9 cellular contexts compared by ENCODE assay signal in genomic region chr17:81518785-81519283, GRCh38. TPM values are rescaled to one million over a fixed set of nuclear protein-coding genes. Genes with fewer than 3 reads are reported as not detected.
DNase-seq lines count a peak whose midpoint lies in the region; ATAC-seq, FAIRE-seq and TF ChIP-seq lines count a peak whose summit lies in the region.
"Had no signal": no experiment of that assay in that cellular context is flagged by ENCODE, and none has a peak within 500 bp of the region (broad histone marks: within the 10 kb centered on the region; RNA-seq: fewer than 3 reads in every experiment).

No MANE protein-coding gene starts in this region.

- H3K9me3 ChIP-seq in OCI-LY7 (ENCODE audit: low read length) (no peaks in the 10 kb centered on the region), H1 (ENCODE audit: insufficient read depth in 2 of 2, low read depth in 1 of 2, low read length in 1 of 2) (no peaks in the 10 kb centered on the region), muscle layer of duodenum (ENCODE audit: control insufficient read depth in 1 of 2, low read length in 2 of 2) (no peaks in the 10 kb centered on the region)

- no peak overlapping the region for H2BK20ac ChIP-seq in H1 (ENCODE audit: low read length)

- no peak overlapping the region for H2AK5ac ChIP-seq in H1 (ENCODE audit: low read depth, low read length)

- H3K27ac ChIP-seq in OCI-LY7 (ENCODE audit: low read depth, low read length, poor library complexity, severe bottlenecking), result peak overlapping the region; percentile 89
- H3K27ac ChIP-seq in H1 (ENCODE audit: low read depth, low read length), result no peak overlapping the region
- no peak overlapping the region for H3K27ac ChIP-seq in muscle layer of duodenum (ENCODE audit: low read length)

- peaks cover 10% of the 10 kb centered on the region for H3K27me3 Mint-ChIP-seq in activated T-helper 1 cell treated with anti-CD3 and anti-CD28 coated beads, Interleukin-12 subunit alpha, Interleukin-12 subunit beta, Interleukin-2, Interleukin-4 antibody, amounts not matched to agents 30 ng/mL and 10 ng/mL and 1 ng/mL, durations not matched to agents 14 hours and 24 hours and 36 hours (ENCODE audit: insufficient read depth)

- no peak overlapping the region; the same call in 1 of the 2 replicates for H2BK15ac ChIP-seq in H1 (ENCODE audit: low read length)

- 4% methylated on average over 38 of the region's 47 CpGs; no CpG with 5 or more reads in 1 of the 2 experiments for WGBS in H1 (ENCODE audit: extremely low coverage in 1 of 2, insufficient coverage in 1 of 2, insufficient read length in 1 of 2, insufficient replicate concordance in 2 of 2, low coverage in 1 of 2, low lambda C conversion rate in 2 of 2, missing lambda C conversion rate in 1 of 2), 2 experiments

- BruUV-seq in OCI-LY7 (replicated peaks; lab: Mats Ljungman, UMichigan), result no TSS peak

- no peaks in the 10 kb centered on the region for H3K36me3 Mint-ChIP-seq in activated T-helper 1 cell treated with anti-CD3 and anti-CD28 coated beads, Interleukin-12 subunit alpha, Interleukin-12 subunit beta, Interleukin-2, Interleukin-4 antibody, amounts not matched to agents 30 ng/mL and 10 ng/mL and 1 ng/mL, durations not matched to agents 14 hours and 24 hours and 36 hours (ENCODE audit: low read depth)

- no peaks in the 10 kb centered on the region for H3K9me2 ChIP-seq in OCI-LY7 (ENCODE audit: insufficient read depth, low read length)

- H3K79me1 ChIP-seq in H1 (ENCODE audit: low read depth, low read length), result 0 out of 2 replicates have a peak, but pooled peaks cover 5% of the 10 kb centered on the region

- no peak for FAIRE-seq in H1 (lab: Jason Lieb, UNC)
- FAIRE-seq: A204.1 had no signal

- peak overlapping the region; percentile 65 for H4K91ac ChIP-seq in H1 (replicated peaks; ENCODE audit: insufficient read length, low read length)

- POLR2A ChIA-PET in OCI-LY7 (lab: Charles Lee), result interaction anchor here (0.6 to 2.2 kb wide), 8 partner anchors 10 to 224 kb away, joined by 3 to 15 read pairs (median 4); partner anchors contain the start of genes ARL16, BAHCC1, FAAP100 and HGS
- POLR2A ChIA-PET in H1 (lab: Charles Lee; ENCODE audit: partially characterized antibody), result interaction anchor here (0.7 to 30.5 kb wide), 12 partner anchors 11 to 276 kb away, joined by 3 to 1004 read pairs (median 5); partner anchors contain the start of genes ACTG1, FAAP100 and FSCN2

- no peak for TF ChIP-seq POLR2A in H1 (IDR thresholded peaks at IDR 0.05; ENCODE audit: control extremely low read depth in 1 of 2, low read depth in 2 of 2, low read length in 2 of 2)

- H3K23me2 ChIP-seq in H1 (ENCODE audit: low read depth, low read length), result peaks cover 21% of the 10 kb centered on the region; the same call in 1 of the 2 replicates

- TF ChIP-seq CTCF in OCI-LY7 (conservative IDR thresholded peaks at IDR 0.05; ENCODE audit: low read length), result no peak
- TF ChIP-seq CTCF in H1 (IDR thresholded peaks at IDR 0.05; ENCODE audit: control extremely low read depth in 1 of 3, insufficient read depth in 1 of 3, low read depth in 1 of 3, low read length in 3 of 3), result no peak

- peak overlapping the region; percentile 39; the same call in 1 of the 2 replicates for H2BK12ac ChIP-seq in H1 (ENCODE audit: low read depth, low read length)

- H4K8ac ChIP-seq in H1 (ENCODE audit: extremely low read depth, insufficient read depth, low read length), result peak overlapping the region; percentile 76

- peak overlapping the region in 2 of 4 experiments; percentile 13 to 32; a peak in 1 of 7 replicates for H3K9ac ChIP-seq in H1 (replicated peaks in 1 of 4; ENCODE audit: extremely low read depth in 1 of 4, low read depth in 3 of 4, low read length in 3 of 4)

- H3K14ac ChIP-seq in H1 (ENCODE audit: insufficient read length), result no peak overlapping the region

- H3K79me2 ChIP-seq in OCI-LY7 (ENCODE audit: insufficient read depth, low read depth, low read length) (peaks cover 18% of the 10 kb centered on the region; the same call in 1 of the 2 replicates), H1 (ENCODE audit: control insufficient read depth in 1 of 2, insufficient read depth in 2 of 2, low read length in 2 of 2) (peaks cover 0 to 13% of the 10 kb centered on the region in 2 experiments; a peak in 2 of 4 replicates)

- TF ChIP-seq EP300 in H1 (IDR thresholded peaks at IDR 0.05; ENCODE audit: borderline replicate concordance in 1 of 2, low read depth in 2 of 2, low read length in 2 of 2), result no peak

- H3K18ac ChIP-seq in H1 (ENCODE audit: extremely low read depth, low read length), result peak overlapping the region; percentile 71

- peak overlapping the region; percentile 72 for H2AFZ ChIP-seq in OCI-LY7 (ENCODE audit: low read length)
- H2AFZ ChIP-seq in H1 (ENCODE audit: low read length), result peak overlapping the region; percentile 17; the same call in 1 of the 2 replicates

- no peak overlapping the region for H3K23ac ChIP-seq in H1 (ENCODE audit: insufficient read length)

- H3K4me1 ChIP-seq in OCI-LY7 (ENCODE audit: insufficient read depth, low read length, poor library complexity, severe bottlenecking) (peaks cover 60% of the 10 kb centered on the region), H1 (replicated peaks in 1 of 4; ENCODE audit: control insufficient read depth in 3 of 4, insufficient read depth in 4 of 4, low read length in 3 of 4) (peaks cover 0 to 57% (median 31%) of the 10 kb centered on the region in 4 experiments; a peak in 6 of 7 replicates), muscle layer of duodenum (ENCODE audit: control insufficient read depth in 1 of 2, insufficient read depth in 2 of 2, low read length in 2 of 2) (peaks cover 9 to 51% of the 10 kb centered on the region in 2 donors)

- H4K20me1 ChIP-seq in OCI-LY7 (ENCODE audit: insufficient read depth, low read length) (no peaks in the 10 kb centered on the region), H1 (replicated peaks in 1 of 2; ENCODE audit: control insufficient read depth in 1 of 2, insufficient read depth in 2 of 2, low read length in 2 of 2) (peaks cover 2 to 11% of the 10 kb centered on the region in 2 experiments)

- no peak for TF ChIP-seq RAD21 in H1 (IDR thresholded peaks at IDR 0.05 in 1 of 2, conservative IDR thresholded peaks at IDR 0.05 in 1 of 2; ENCODE audit: low read depth in 2 of 2, low read length in 2 of 2)

- H3K4ac ChIP-seq in H1 (replicated peaks; ENCODE audit: insufficient read length, low read depth, low read length), result peak overlapping the region; percentile 91

- no peak overlapping the region for H4K5ac ChIP-seq in H1 (ENCODE audit: insufficient read length, low read depth, low read length)

- H3K4me1 Mint-ChIP-seq in activated T-helper 1 cell treated with anti-CD3 and anti-CD28 coated beads, Interleukin-12 subunit alpha, Interleukin-12 subunit beta, Interleukin-2, Interleukin-4 antibody, amounts not matched to agents 30 ng/mL and 10 ng/mL and 1 ng/mL, durations not matched to agents 14 hours and 24 hours and 36 hours (ENCODE audit: low read depth), result peaks cover 9% of the 10 kb centered on the region

- H3K36me3 ChIP-seq in OCI-LY7 (ENCODE audit: insufficient read depth, low read length), result no peaks in the 10 kb centered on the region
- H3K36me3 ChIP-seq in H1 (ENCODE audit: control insufficient read depth in 2 of 4, insufficient read depth in 4 of 4, low read length in 3 of 4), result no peaks in the 10 kb centered on the region
- H3K36me3 ChIP-seq in muscle layer of duodenum (ENCODE audit: control insufficient read depth in 1 of 2, insufficient read depth in 2 of 2, low read length in 2 of 2), result no peaks in the 10 kb centered on the region

- intact Hi-C loops in OCI-LY7 (cut with micrococcal nuclease; ENCODE audit: unreplicated experiment), result loop anchor here (1.0 to 10.0 kb wide), 4 partner anchors 82 to 353 kb away; partner anchors contain the start of genes ARHGDIA, ARL16, BAHCC1 and HGS
- intact Hi-C loops in activated T-helper 1 cell treated with anti-CD3 and anti-CD28 coated beads, Interleukin-12 subunit alpha, Interleukin-12 subunit beta, Interleukin-2, Interleukin-4 antibody, amounts not matched to agents 30 ng/mL and 10 ng/mL and 1 ng/mL, durations not matched to agents 14 hours and 24 hours and 36 hours (cut with micrococcal nuclease), result loop anchor here (5.0 kb wide), 1 partner anchor 83 kb away; no protein-coding TSS in a partner anchor

- H3K9me3 Mint-ChIP-seq in activated T-helper 1 cell treated with anti-CD3 and anti-CD28 coated beads, Interleukin-12 subunit alpha, Interleukin-12 subunit beta, Interleukin-2, Interleukin-4 antibody, amounts not matched to agents 30 ng/mL and 10 ng/mL and 1 ng/mL, durations not matched to agents 14 hours and 24 hours and 36 hours, result no peaks in the 10 kb centered on the region

- peak overlapping the region; percentile 90 for H3K4me3 ChIP-seq in OCI-LY7 (ENCODE audit: low read depth, low read length, poor library complexity, severe bottlenecking)
- peak overlapping the region; percentile 43 to 73 (median 46) for H3K4me3 ChIP-seq in H1 (ENCODE audit: extremely low read depth in 1 of 4, insufficient read depth in 2 of 4, low read depth in 3 of 4, low read length in 4 of 4)
- H3K4me3 ChIP-seq in muscle layer of duodenum (ENCODE audit: low read depth in 1 of 2, low read length in 2 of 2), result peak overlapping the region; percentile 26 to 89

- H3K27ac Mint-ChIP-seq in activated T-helper 1 cell treated with anti-CD3 and anti-CD28 coated beads, Interleukin-12 subunit alpha, Interleukin-12 subunit beta, Interleukin-2, Interleukin-4 antibody, amounts not matched to agents 30 ng/mL and 10 ng/mL and 1 ng/mL, durations not matched to agents 14 hours and 24 hours and 36 hours, result no peak overlapping the region

- CTCF ChIA-PET in OCI-LY7 (lab: Charles Lee; ENCODE audit: unreplicated experiment), result interaction anchor here (2.3 kb wide), 1 partner anchor 82 kb away, joined by 9 read pairs; no protein-coding TSS in a partner anchor
- CTCF ChIA-PET in H1 (lab: Charles Lee; ENCODE audit: partially characterized antibody), result interaction anchor here (0.6 to 5.2 kb wide), 20 partner anchors 10 to 376 kb away, joined by 3 to 33 read pairs (median 3); no protein-coding TSS in a partner anchor

- peak overlapping the region; percentile 80 for H3K4me2 ChIP-seq in OCI-LY7 (ENCODE audit: low read length)
- peak overlapping the region; percentile 74 to 95 for H3K4me2 ChIP-seq in H1 (ENCODE audit: insufficient read depth in 1 of 2, low read depth in 2 of 2, low read length in 2 of 2)

- DNase-seq in DMS 273 (lab: John Stamatoyannopoulos, UW; ENCODE audit: unreplicated experiment), result peak; percentile 53
- DNase-seq in DMS 273 treated with DMSO at 0.1 percent for 48 hours (lab: John Stamatoyannopoulos, UW), result no peak
- peak; percentile 63 for DNase-seq in OCI-LY7 (ENCODE audit: low spot score)
- DNase-seq in H1 (ENCODE audit: low read depth in 1 of 2, low spot score in 2 of 2), result no peak
- no peak for DNase-seq in activated T-helper 1 cell treated with anti-CD3 and anti-CD28 coated beads, Interleukin-12 subunit alpha, Interleukin-12 subunit beta, Interleukin-2, Interleukin-4 antibody, amounts not matched to agents 30 ng/mL and 10 ng/mL and 1 ng/mL, durations not matched to agents 14 hours and 24 hours and 36 hours (ENCODE audit: low spot score)

- H2BK5ac ChIP-seq in H1 (ENCODE audit: low read depth, low read length), result no peak overlapping the region

- H3K56ac ChIP-seq in H1 (replicated peaks; ENCODE audit: insufficient read length, low read depth, low read length), result peak overlapping the region; percentile 30

- no peak overlapping the region for H2BK120ac ChIP-seq in H1 (replicated peaks; ENCODE audit: low read depth, low read length)

- H3K27me3 ChIP-seq in H1 (replicated peaks in 1 of 4; ENCODE audit: control insufficient read depth in 3 of 4, extremely low read depth in 1 of 4, insufficient read depth in 3 of 4, low read length in 3 of 4), result peaks cover 0 to 43% (median 27%) of the 10 kb centered on the region in 4 experiments; a peak in 5 of 7 replicates
- H3K27me3 ChIP-seq in muscle layer of duodenum (ENCODE audit: low read depth, low read length), result peaks cover 7% of the 10 kb centered on the region

- H3K4me3 Mint-ChIP-seq in activated T-helper 1 cell treated with anti-CD3 and anti-CD28 coated beads, Interleukin-12 subunit alpha, Interleukin-12 subunit beta, Interleukin-2, Interleukin-4 antibody, amounts not matched to agents 30 ng/mL and 10 ng/mL and 1 ng/mL, durations not matched to agents 14 hours and 24 hours and 36 hours, result no peak overlapping the region

- ATAC-seq in HG03521 (IDR thresholded peaks at IDR 0.05; ENCODE audit: unreplicated experiment), result no peak
- no peak for ATAC-seq in GM19455 (IDR thresholded peaks at IDR 0.05; ENCODE audit: unreplicated experiment)

RNA-seq across cellular contexts. Expression of gene ACTG1, which starts 6.2 kb away (rescaled TPM):
- 2,245 and 2,707 TPM in 2 replicates for total RNA-seq in OCI-LY7 (2014; rRNA removed; shearing (Covaris generic))
- 2,459 and 2,894 TPM in 2 replicates for total RNA-seq in OCI-LY7 (2022)
- total RNA-seq in H1 (2021; fragmentation: NEBNext Ultra II Directional; extraction: Animal tissue kit (Norgen Biotek cat#: 25700)), result 3,535 and 3,691 TPM in 2 replicates
- 5,010 and 7,420 TPM in 2 replicates for polyA plus RNA-seq in H1 (2011; rRNA removed)
- 3,868 TPM for polyA plus RNA-seq in H1 (2011; cell fraction: cytosol; rRNA removed)
- polyA plus RNA-seq in H1 (2011; cell fraction: nucleus; rRNA removed), result 4,694 TPM
- polyA plus RNA-seq in H1 (2012, experiment 1 of 2), result 3,170 to 3,474 TPM (median 3,377 TPM) in 4 replicates
- 3,649 TPM for polyA plus RNA-seq in H1 (2012, experiment 2 of 2)
- polyA plus RNA-seq in H1 (2013, experiment 1 of 2), result 4,243 TPM
- polyA plus RNA-seq in H1 (2013, experiment 2 of 2), result 4,284 TPM
- 1,111 and 1,306 TPM in 2 replicates for polyA minus RNA-seq in H1 (2011; rRNA and poly(A)+ RNA removed)
- 1,521 TPM for polyA minus RNA-seq in H1 (2011; cell fraction: cytosol; rRNA and poly(A)+ RNA removed)
- polyA minus RNA-seq in H1 (2011; cell fraction: nucleus; rRNA and poly(A)+ RNA removed), result 1,666 TPM
- 3,516 TPM in 2 replicates for total RNA-seq in activated T-helper 1 cell treated with anti-CD3 and anti-CD28 coated beads, Interleukin-12 subunit alpha, Interleukin-12 subunit beta, Interleukin-2, Interleukin-4 antibody, amounts not matched to agents 30 ng/mL and 10 ng/mL and 1 ng/mL, durations not matched to agents 14 hours and 24 hours and 36 hours

RNA-seq across cellular contexts. Expression of gene FSCN2, which starts 9.3 kb away (rescaled TPM):
- total RNA-seq in OCI-LY7 (2014; rRNA removed; shearing (Covaris generic)), result 1.3 and 1.6 TPM in 2 replicates
- total RNA-seq in OCI-LY7 (2022), result 4.3 and 6.7 TPM in 2 replicates
- 0.30 TPM in 1 of 2 replicates, not detected in the other for total RNA-seq in H1 (2021; fragmentation: NEBNext Ultra II Directional; extraction: Animal tissue kit (Norgen Biotek cat#: 25700))
- polyA plus RNA-seq in H1 (2011; rRNA removed), result 0.18 and 0.44 TPM in 2 replicates
- polyA plus RNA-seq in H1 (2011; cell fraction: cytosol; rRNA removed), result 0.14 TPM
- polyA plus RNA-seq in H1 (2011; cell fraction: nucleus; rRNA removed), result 0.88 TPM
- 0.12 to 0.43 TPM (median 0.30 TPM) in 4 replicates for polyA plus RNA-seq in H1 (2012, experiment 1 of 2)
- 0.28 TPM for polyA plus RNA-seq in H1 (2012, experiment 2 of 2)
- not detected for polyA plus RNA-seq in H1 (2013, experiment 1 of 2)
- polyA plus RNA-seq in H1 (2013, experiment 2 of 2), result 0.07 TPM
- 0.09 and 0.10 TPM in 2 replicates for polyA minus RNA-seq in H1 (2011; rRNA and poly(A)+ RNA removed)
- polyA minus RNA-seq in H1 (2011; cell fraction: cytosol; rRNA and poly(A)+ RNA removed), result not detected
- 0.90 TPM for polyA minus RNA-seq in H1 (2011; cell fraction: nucleus; rRNA and poly(A)+ RNA removed)
- 0.52 and 0.64 TPM in 2 replicates for total RNA-seq in activated T-helper 1 cell treated with anti-CD3 and anti-CD28 coated beads, Interleukin-12 subunit alpha, Interleukin-12 subunit beta, Interleukin-2, Interleukin-4 antibody, amounts not matched to agents 30 ng/mL and 10 ng/mL and 1 ng/mL, durations not matched to agents 14 hours and 24 hours and 36 hours

RNA-seq across cellular contexts. Expression of gene FAAP100, which starts 33.3 kb away (rescaled TPM):
- 51.1 and 65.2 TPM in 2 replicates for total RNA-seq in OCI-LY7 (2014; rRNA removed; shearing (Covaris generic))
- 64.4 and 74.2 TPM in 2 replicates for total RNA-seq in OCI-LY7 (2022)
- total RNA-seq in H1 (2021; fragmentation: NEBNext Ultra II Directional; extraction: Animal tissue kit (Norgen Biotek cat#: 25700)), result 37.9 and 41.8 TPM in 2 replicates
- 23.2 and 33.1 TPM in 2 replicates for polyA plus RNA-seq in H1 (2011; rRNA removed)
- 28.9 TPM for polyA plus RNA-seq in H1 (2011; cell fraction: cytosol; rRNA removed)
- 69.4 TPM for polyA plus RNA-seq in H1 (2011; cell fraction: nucleus; rRNA removed)
- polyA plus RNA-seq in H1 (2012, experiment 1 of 2), result 17.1 to 31.4 TPM (median 28.6 TPM) in 4 replicates
- polyA plus RNA-seq in H1 (2012, experiment 2 of 2), result 25.6 TPM
- polyA plus RNA-seq in H1 (2013, experiment 1 of 2), result 16.0 TPM
- 16.3 TPM for polyA plus RNA-seq in H1 (2013, experiment 2 of 2)
- 13.3 and 19.4 TPM in 2 replicates for polyA minus RNA-seq in H1 (2011; rRNA and poly(A)+ RNA removed)
- 18.1 TPM for polyA minus RNA-seq in H1 (2011; cell fraction: cytosol; rRNA and poly(A)+ RNA removed)
- polyA minus RNA-seq in H1 (2011; cell fraction: nucleus; rRNA and poly(A)+ RNA removed), result 33.6 TPM
- 69.2 and 69.5 TPM in 2 replicates for total RNA-seq in activated T-helper 1 cell treated with anti-CD3 and anti-CD28 coated beads, Interleukin-12 subunit alpha, Interleukin-12 subunit beta, Interleukin-2, Interleukin-4 antibody, amounts not matched to agents 30 ng/mL and 10 ng/mL and 1 ng/mL, durations not matched to agents 14 hours and 24 hours and 36 hours

Comparison
In these comparisons a context has a peak if more than half of its experiments do, and no peak if none do; other contexts are left out.
1. DNase-seq: peak in DMS 273 (single experiment) and OCI-LY7 (single experiment); none in DMS 273 treated with DMSO at 0.1 percent for 48 hours (single experiment), H1 (0 of 2) and activated T-helper 1 cell treated with anti-CD3 and anti-CD28 coated beads, Interleukin-12 subunit alpha, Interleukin-12 subunit beta, Interleukin-2, Interleukin-4 antibody, amounts not matched to agents 30 ng/mL and 10 ng/mL and 1 ng/mL, durations not matched to agents 14 hours and 24 hours and 36 hours (single experiment).
2. Peak in every context shown above with its lines, with median percentiles within 50 percentile points of each other: H3K4me3 ChIP-seq.